In genomic region chr1:247210386-247211117, GRCh38 we compare ENCODE assay signal across 8 cellular contexts. TPM values are rescaled to one million over a fixed set of nuclear protein-coding genes. Genes with fewer than 3 reads are reported as not detected.
DNase-seq lines count a peak whose midpoint lies in the region; ATAC-seq, FAIRE-seq and TF ChIP-seq lines count a peak whose summit lies in the region.

No MANE protein-coding gene starts in this region.

- peaks cover 37% of the 10 kb centered on the region for H3K36me3 Mint-ChIP-seq in activated CD4-positive, alpha-beta T cell treated with anti-CD3 and anti-CD28 coated beads for 36 hours (ENCODE audit: low read depth)

- no peaks in the 10 kb centered on the region for H3K36me3 ChIP-seq in BE2C

- H3K27ac ChIP-seq in layer of hippocampus (ENCODE audit: low read depth, low read length), result peak overlapping the region; percentile 8

- peaks cover 1% of the 10 kb centered on the region for H3K9me3 Mint-ChIP-seq in activated CD4-positive, alpha-beta T cell treated with anti-CD3 and anti-CD28 coated beads for 36 hours (ENCODE audit: low read depth)

- intact Hi-C loops in activated CD4-positive, alpha-beta T cell treated with anti-CD3 and anti-CD28 coated beads for 36 hours (cut with DNase I, micrococcal nuclease), result loop anchor here (1.0 to 5.0 kb wide), 10 partner anchors 38 to 644 kb away; partner anchors contain the start of genes ZNF496 (in 2 of the 2), ZNF669 (in 2 of the 2), ZNF670 (in 2 of the 2) and CNST (in 1 of the 2)

- peaks cover 60% of the 10 kb centered on the region for H3K4me1 Mint-ChIP-seq in activated CD4-positive, alpha-beta T cell treated with anti-CD3 and anti-CD28 coated beads for 36 hours

- H3K4me3 ChIP-seq in BE2C (ENCODE audit: low read depth, low read length), result peak overlapping the region; percentile 82
- peak overlapping the region; percentile 91 for H3K4me3 ChIP-seq in choroid plexus epithelial cell (ENCODE audit: low read depth, low read length)

- no peaks in the 10 kb centered on the region for H3K27me3 Mint-ChIP-seq in activated CD4-positive, alpha-beta T cell treated with anti-CD3 and anti-CD28 coated beads for 36 hours

- H3K9me3 ChIP-seq in BE2C, result no peaks in the 10 kb centered on the region

- CTCF ChIA-PET in activated CD4-positive, alpha-beta T cell treated with anti-CD3 and anti-CD28 coated beads for 36 hours (lab: Charles Lee), result interaction anchor here (1.1 to 2.0 kb wide), 2 partner anchors 11 to 48 kb away, joined by 3 to 4 read pairs; no protein-coding TSS in a partner anchor

- peak overlapping the region; percentile 91 for H3K27ac Mint-ChIP-seq in activated CD4-positive, alpha-beta T cell treated with anti-CD3 and anti-CD28 coated beads for 36 hours

- POLR2A ChIA-PET in activated CD4-positive, alpha-beta T cell treated with anti-CD3 and anti-CD28 coated beads for 36 hours (lab: Charles Lee), result interaction anchor here (1.0 kb wide), 1 partner anchor 132 kb away, joined by 3 read pairs; the partner anchor contains the start of gene ZNF670

- FAIRE-seq in GM19239 (lab: Jason Lieb, UNC), result peak; percentile 96

- no peak for TF ChIP-seq CTCF in BE2C (IDR thresholded peaks at IDR 0.05; ENCODE audit: low read depth, low read length)
- no peak for TF ChIP-seq CTCF in choroid plexus epithelial cell (conservative IDR thresholded peaks at IDR 0.05; ENCODE audit: low read depth, low read length)

- peak overlapping the region; percentile 89 for H3K4me3 Mint-ChIP-seq in activated CD4-positive, alpha-beta T cell treated with anti-CD3 and anti-CD28 coated beads for 36 hours

- no peaks in the 10 kb centered on the region for H3K4me1 ChIP-seq in BE2C

- DNase-seq in BE2C, result peak; percentile 99
- peak; percentile 75 for DNase-seq in GM19239 (ENCODE audit: insufficient read length, low spot score)
- DNase-seq in NCI-H510A treated with DMSO at 0.1 percent for 48 hours (lab: John Stamatoyannopoulos, UW), result peak; percentile 91
- peak; percentile 98 for DNase-seq in activated CD4-positive, alpha-beta T cell treated with anti-CD3 and anti-CD28 coated beads for 36 hours
- DNase-seq in choroid plexus epithelial cell (ENCODE audit: low read depth), result peak; percentile 89
- peak; percentile 87 to 95 (median 91) for DNase-seq in stimulated activated CD4-positive, alpha-beta T cell treated with anti-CD3 and anti-CD28 coated beads, Interleukin-1b, Interleukin-23, amount 100 ng/mL, for 24 hours (ENCODE audit: low read depth in 4 of 4, low spot score in 1 of 4)

- H3K27me3 ChIP-seq in BE2C (no peaks in the 10 kb centered on the region; the same call in 1 of the 2 replicates), layer of hippocampus (ENCODE audit: control insufficient read depth, insufficient read depth, low read length) (no peaks in the 10 kb centered on the region)

- peak; percentile 89 for ATAC-seq in HG03442 (IDR thresholded peaks at IDR 0.05; ENCODE audit: unreplicated experiment)
- ATAC-seq in activated CD4-positive, alpha-beta T cell treated with anti-CD3 and anti-CD28 coated beads for 36 hours, result peak; percentile 100

RNA-seq across cellular contexts. Expression of gene ZNF124, which starts 38.7 kb away (rescaled TPM):
- 5.2 TPM for polyA plus RNA-seq in BE2C (2012; ENCODE audit: insufficient read depth, insufficient read length, low read depth)
- total RNA-seq in activated CD4-positive, alpha-beta T cell treated with anti-CD3 and anti-CD28 coated beads for 36 hours, result 10 to 100 TPM; 13.1 to 17.1 TPM

RNA-seq across cellular contexts. Expression of gene VN1R5, which starts 45.3 kb away (rescaled TPM):
- not detected for polyA plus RNA-seq in BE2C (2012; ENCODE audit: insufficient read depth, insufficient read length, low read depth)
- not detected for total RNA-seq in activated CD4-positive, alpha-beta T cell treated with anti-CD3 and anti-CD28 coated beads for 36 hours

Comparison
In these comparisons a context has a peak if more than half of its experiments do, and no peak if none do; other contexts are left out.
1. Peak in every context shown above with its lines: DNase-seq, ATAC-seq, H3K4me3 ChIP-seq and H3K27ac ChIP-seq.